In the genomic region with DNA sequence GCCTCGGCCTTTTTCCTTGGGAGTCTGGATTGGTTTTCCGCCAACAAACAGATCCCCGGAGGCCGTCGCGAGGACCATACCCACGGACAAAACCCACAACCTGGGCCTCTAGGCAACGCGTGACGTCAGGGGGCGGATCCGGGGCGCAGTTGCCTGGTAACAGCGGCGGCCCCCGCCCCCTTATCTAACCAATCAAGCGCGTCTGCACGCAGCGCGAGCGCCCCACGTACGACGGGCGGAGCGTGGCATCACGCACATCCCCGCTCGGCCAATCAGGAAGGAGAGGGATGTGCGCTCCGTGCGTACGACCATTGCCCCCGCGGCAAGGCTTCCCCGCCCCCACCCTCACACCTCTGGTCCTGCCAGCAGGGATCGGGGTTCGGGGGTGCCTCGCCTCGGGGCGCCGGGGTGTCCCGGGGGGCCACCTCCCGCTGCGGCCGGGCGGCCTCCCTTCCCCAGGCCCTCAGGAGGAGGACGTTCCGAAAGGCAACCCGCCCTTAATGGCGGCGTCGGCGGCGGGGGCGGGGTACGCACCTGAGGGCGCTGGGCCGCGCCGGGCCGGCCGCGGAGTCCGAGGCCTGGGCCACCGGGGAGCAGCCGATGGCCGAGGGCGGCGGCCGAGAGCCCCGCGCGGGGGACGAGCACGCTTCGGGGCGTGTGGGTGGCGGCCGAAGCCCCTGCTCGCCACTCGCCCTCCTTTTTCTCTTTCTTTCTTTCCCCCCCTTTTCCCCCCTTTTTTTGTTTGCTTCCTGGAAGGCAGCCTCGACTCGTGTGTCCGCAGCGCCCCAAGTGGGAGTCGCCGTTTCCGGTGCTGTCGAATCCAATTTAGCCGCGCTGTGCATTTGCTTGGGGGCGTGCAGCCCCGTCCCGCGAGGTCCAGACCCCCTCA, we compare ENCODE assay signal across 7 cellular contexts. TPM values are rescaled to one million over a fixed set of nuclear protein-coding genes. Genes with fewer than 3 reads are reported as not detected.
DNase-seq lines count a peak whose midpoint lies in the region; ATAC-seq and TF ChIP-seq lines count a peak whose summit lies in the region.
"Not testable (repeated sequence)": the region's sequence is repeated elsewhere in the genome, so short reads cannot be mapped to it uniquely, and the experiment has no call there.

A gene (minus strand): TSS at position 773 of the 889 bp plus-strand sequence. CDS start 15,227 bp downstream, outside the sequence.

- DNase-seq in HFFc6, mammary epithelial cell: not testable (repeated sequence)
- DNase-seq in T-helper 2 cell treated with Interferon-gamma antibody and Interleukin-4, amounts not matched to agents 5 μg/mL and 100 μg/mL, for 36 hours (ENCODE audit: low spot score), result peak; percentile 72
- peak; percentile 27 for DNase-seq in left kidney (ENCODE audit: low read depth, low spot score)
- peak in 1 of 2 donors; percentile 74 for DNase-seq in psoas muscle

- not testable (repeated sequence) for H3K9me3 Mint-ChIP-seq in HFFc6; T-helper 2 cell treated with Interferon-gamma antibody and Interleukin-4, amounts not matched to agents 5 μg/mL and 100 μg/mL, for 36 hours

- H3K36me3 Mint-ChIP-seq in HFFc6 (ENCODE audit: low read depth); T-helper 2 cell treated with Interferon-gamma antibody and Interleukin-4, amounts not matched to agents 5 μg/mL and 100 μg/mL, for 36 hours (ENCODE audit: low read depth): not testable (repeated sequence)

- not testable (repeated sequence) for H3K27me3 ChIP-seq in mammary epithelial cell (ENCODE audit: insufficient read depth, low read length); psoas muscle (ENCODE audit: insufficient read depth in 3 of 3, low read length in 2 of 3)

- H2AFZ ChIP-seq in mammary epithelial cell (ENCODE audit: low read depth, low read length), result not testable (repeated sequence)

- CTCF ChIA-PET in mammary epithelial cell (lab: Charles Lee; ENCODE audit: low non-redundant PET), result not testable (repeated sequence)

- H3K79me2 ChIP-seq in mammary epithelial cell (ENCODE audit: insufficient read depth, low read length), result not testable (repeated sequence)

- H3K36me3 ChIP-seq in mammary epithelial cell (ENCODE audit: insufficient read depth, low read length); psoas muscle (ENCODE audit: insufficient read depth in 1 of 2, low read depth in 1 of 2): not testable (repeated sequence)

- not testable (repeated sequence) for H4K20me1 ChIP-seq in mammary epithelial cell (ENCODE audit: insufficient read depth, low read length)

- H3K27me3 Mint-ChIP-seq in HFFc6 (ENCODE audit: insufficient read depth); T-helper 2 cell treated with Interferon-gamma antibody and Interleukin-4, amounts not matched to agents 5 μg/mL and 100 μg/mL, for 36 hours (ENCODE audit: low read depth): not testable (repeated sequence)

- H3K4me3 Mint-ChIP-seq in HFFc6, result peak within 1 kb of the TSS; percentile 55
- peak within 1 kb of the TSS; percentile 69 for H3K4me3 Mint-ChIP-seq in T-helper 2 cell treated with Interferon-gamma antibody and Interleukin-4, amounts not matched to agents 5 μg/mL and 100 μg/mL, for 36 hours

- ATAC-seq in GM18867 (IDR thresholded peaks at IDR 0.05; ENCODE audit: unreplicated experiment) (peak; percentile 86), HG03460 (IDR thresholded peaks at IDR 0.05; ENCODE audit: unreplicated experiment) (peak; percentile 81), psoas muscle (peak; percentile 95 to 98 (median 96))

- H3K9ac ChIP-seq in mammary epithelial cell (ENCODE audit: insufficient read depth, low read length), result not testable (repeated sequence)

- H3K4me3 ChIP-seq in mammary epithelial cell (replicated peaks in 1 of 3; ENCODE audit: insufficient read depth in 1 of 3, low read depth in 2 of 3, low read length in 3 of 3) (peak within 1 kb of the TSS in 1 of 3 experiments; percentile 34), psoas muscle (peak within 1 kb of the TSS; percentile 59)

- dilution Hi-C loops in mammary epithelial cell (cut with HindIII; ENCODE audit: low sequenced_read_pairs), result not testable (repeated sequence)

- intact Hi-C loops in mammary epithelial cell (cut with micrococcal nuclease); psoas muscle (cut with DNase I): not testable (repeated sequence)

- whole genome bisulfite sequencing in mammary epithelial cell (ENCODE audit: low coverage, missing lambda C conversion rate), result no CpG with 5 or more reads among the region's 97 CpGs
- no CpG with 5 or more reads among the region's 97 CpGs for WGBS in psoas muscle, 3 donors

- not testable (repeated sequence) for H3K4me2 ChIP-seq in mammary epithelial cell (ENCODE audit: insufficient read depth, low read depth, low read length)

- H3K27ac Mint-ChIP-seq in HFFc6, result not testable (repeated sequence)
- H3K27ac Mint-ChIP-seq in T-helper 2 cell treated with Interferon-gamma antibody and Interleukin-4, amounts not matched to agents 5 μg/mL and 100 μg/mL, for 36 hours, result peak within 1 kb of the TSS; percentile 81

- BruUV-seq in mammary epithelial cell (replicated peaks; lab: Mats Ljungman, UMichigan), result not testable (repeated sequence)

- in situ Hi-C loops in mammary epithelial cell (cut with MboI; ENCODE audit: low sequenced_read_pairs in 2 of 2), result not testable (repeated sequence)

- not testable (repeated sequence) for H3K9me3 ChIP-seq in mammary epithelial cell (replicated peaks; ENCODE audit: insufficient read depth, low read length); psoas muscle

- TF ChIP-seq CTCF in HFFc6 (IDR thresholded peaks at IDR 0.05); mammary epithelial cell (conservative IDR thresholded peaks at IDR 0.05 in 1 of 2, IDR thresholded peaks at IDR 0.05 in 1 of 2; ENCODE audit: extremely low read depth in 1 of 2, insufficient read depth in 1 of 2, low read depth in 1 of 2, low read length in 2 of 2); psoas muscle (IDR thresholded peaks at IDR 0.05): not testable (repeated sequence)

- H3K4me1 ChIP-seq in mammary epithelial cell (ENCODE audit: insufficient read depth, low read length); psoas muscle: not testable (repeated sequence)

- H3K4me1 Mint-ChIP-seq in HFFc6 (ENCODE audit: low read depth); T-helper 2 cell treated with Interferon-gamma antibody and Interleukin-4, amounts not matched to agents 5 μg/mL and 100 μg/mL, for 36 hours (ENCODE audit: low read depth): not testable (repeated sequence)

- peak within 1 kb of the TSS; percentile 54 for H3K27ac ChIP-seq in mammary epithelial cell (ENCODE audit: insufficient read depth, low read depth, low read length)
- peak within 1 kb of the TSS; percentile 82 for H3K27ac ChIP-seq in psoas muscle

RNA-seq across cellular contexts. Expression of the gene that starts here (rescaled TPM):
- 1 to 10 TPM; 5.1 to 9.3 (median 6.8) TPM for total RNA-seq in HFFc6 (2021; fragmentation: NEBNext Ultra II Directional; extraction: Animal tissue kit (Norgen Biotek cat#: 25700))
- total RNA-seq in mammary epithelial cell (10 to 100 TPM in 1 of 2 donors, 1 to 10 TPM in 1; 2.7 to 11.4 TPM), psoas muscle (10 to 100 TPM; 13.6 to 25.2 (median 18.5) TPM)
- polyA plus RNA-seq in mammary epithelial cell (4.1 TPM), psoas muscle (10 to 100 TPM in 2 of 3 donors, 1 to 10 TPM in 1; 8.7 to 20.7 (median 14.8) TPM)
- 44.2 TPM for polyA minus RNA-seq in mammary epithelial cell
